8 cellular contexts compared by ENCODE assay signal in genomic region chr9:137411670-137412380, GRCh38. TPM values are rescaled to one million over a fixed set of nuclear protein-coding genes. Genes with fewer than 3 reads are reported as not detected.
DNase-seq lines count a peak whose midpoint lies in the region; ATAC-seq and TF ChIP-seq lines count a peak whose summit lies in the region.

No MANE protein-coding gene starts in this region.

- WGBS in IMR-90 (ENCODE audit: extremely low coverage in 2 of 2, insufficient read length in 1 of 2), 2 experiments: 28 to 100% methylated on average over 1 to 5 of the region's 29 CpGs

- in situ Hi-C loops in IMR-90 (cut with MboI; ENCODE audit: low sequenced_read_pairs): no loop called here

- peaks cover 12% of the 10 kb centered on the region for H3K9me1 ChIP-seq in IMR-90 (ENCODE audit: insufficient read depth, low read length)

- H2BK120ac ChIP-seq in IMR-90 (ENCODE audit: low read depth, low read length): peak overlapping the region; percentile 88

- dilution Hi-C loops in IMR-90 (cut with HindIII; ENCODE audit: low sequenced_read_pairs, unreplicated experiment): no loop called here

- intact Hi-C loops in IMR-90 (cut with micrococcal nuclease): no loop called here
- intact Hi-C loops in left ventricle myocardium inferior (cut with micrococcal nuclease): no loop called here

- H3K4me3 ChIP-seq in IMR-90 (ENCODE audit: insufficient read depth, low read depth, low read length) (no peak overlapping the region), left ventricle myocardium inferior (peak overlapping the region; percentile 50)

- TF ChIP-seq POLR2A in IMR-90 (IDR thresholded peaks at IDR 0.05; ENCODE audit: low read depth, low read length): no peak

- H3K23ac ChIP-seq in IMR-90 (ENCODE audit: low read depth, low read length): no peak overlapping the region

- CTCF ChIA-PET in GM10248 (lab: Yijun Ruan, JAX): interaction anchor here (1.2 to 5.1 kb wide), 3 partner anchors 11 to 110 kb away, joined by 3 to 30 read pairs (median 4); partner anchors contain the start of genes EXD3, NOXA1 and NRARP
- CTCF ChIA-PET in IMR-90 (lab: Yijun Ruan, JAX): interaction anchor here (2.6 kb wide), 1 partner anchor 11 kb away, joined by 9 read pairs; the partner anchor contains the start of genes EXD3 and NOXA1

- no peaks in the 10 kb centered on the region for H4K20me1 ChIP-seq in IMR-90 (ENCODE audit: insufficient read depth, low read length)

- peaks cover 26% of the 10 kb centered on the region for H3K4me1 ChIP-seq in IMR-90 (ENCODE audit: control insufficient read depth, insufficient read depth, low read length)
- H3K4me1 ChIP-seq in left ventricle myocardium inferior: peaks cover 67% of the 10 kb centered on the region

- BruUV-seq in IMR-90 (replicated peaks; lab: Mats Ljungman, UMichigan): no TSS peak

- peak overlapping the region; percentile 28; the same call in 1 of the 2 replicates for H3K18ac ChIP-seq in IMR-90 (ENCODE audit: low read depth, low read length)

- 0 out of 2 replicates have a peak overlapping the region, but pooled peaks have one; percentile 31 for H3K4me2 ChIP-seq in IMR-90 (ENCODE audit: low read depth, low read length)

- H2BK15ac ChIP-seq in IMR-90 (ENCODE audit: low read depth, low read length): peak overlapping the region; percentile 99; the same call in 2 of the 3 replicates

- peak overlapping the region; percentile 90 for H3K4ac ChIP-seq in IMR-90 (ENCODE audit: low read depth, low read length)

- H3K79me1 ChIP-seq in IMR-90 (ENCODE audit: low read depth in 1 of 2, low read length in 2 of 2): peaks cover 15 to 46% of the 10 kb centered on the region in 2 experiments; a peak in 3 of 4 replicates

- H4K8ac ChIP-seq in IMR-90 (ENCODE audit: low read depth in 2 of 2, low read length in 2 of 2): peak overlapping the region; percentile 47 to 75

- H3K27ac Mint-ChIP-seq in activated T-cell treated with anti-CD3 and anti-CD28 coated beads, Interleukin-2, amount 50 U/mL, for 72 hours: no peak overlapping the region

- peak overlapping the region; percentile 34 for H4K5ac ChIP-seq in IMR-90 (ENCODE audit: low read depth, low read length)

- peak overlapping the region; percentile 88 for H2AK5ac ChIP-seq in IMR-90 (ENCODE audit: low read depth, low read length)

- H2BK5ac ChIP-seq in IMR-90 (ENCODE audit: low read depth, low read length, poor library complexity, severe bottlenecking): peak overlapping the region; percentile 49

- TF ChIP-seq RAD21 in IMR-90 (IDR thresholded peaks at IDR 0.05; ENCODE audit: low read length): no peak

- H3K14ac ChIP-seq in IMR-90 (replicated peaks; ENCODE audit: low read depth, low read length): peak overlapping the region; percentile 31; the same call in 1 of the 2 replicates

- TF ChIP-seq CTCF in GM10248 (IDR thresholded peaks at IDR 0.05; ENCODE audit: control extremely low read depth, extremely low read depth, low read depth, missing control alignments) (no peak), IMR-90 (conservative IDR thresholded peaks at IDR 0.05; ENCODE audit: low read depth, low read length) (no peak), left ventricle myocardium inferior (IDR thresholded peaks at IDR 0.05; ENCODE audit: borderline replicate concordance) (no peak)

- no peaks in the 10 kb centered on the region for H3K36me3 Mint-ChIP-seq in activated T-cell treated with anti-CD3 and anti-CD28 coated beads, Interleukin-2, amount 50 U/mL, for 72 hours (ENCODE audit: insufficient read depth in 2 of 2)

- no peaks in the 10 kb centered on the region for H3K9me3 Mint-ChIP-seq in activated T-cell treated with anti-CD3 and anti-CD28 coated beads, Interleukin-2, amount 50 U/mL, for 72 hours

- H3K56ac ChIP-seq in IMR-90 (ENCODE audit: extremely low read depth, insufficient read depth, low read length): no peak overlapping the region

- H3K36me3 ChIP-seq in IMR-90 (ENCODE audit: control insufficient read depth, insufficient read depth, low read length) (no peaks in the 10 kb centered on the region), left ventricle myocardium inferior (no peaks in the 10 kb centered on the region)

- H3K27me3 ChIP-seq in IMR-90 (ENCODE audit: control insufficient read depth, insufficient read depth, low read length) (no peaks in the 10 kb centered on the region), left ventricle myocardium inferior (ENCODE audit: low read depth) (no peaks in the 10 kb centered on the region)

- H2AFZ ChIP-seq in IMR-90 (replicated peaks; ENCODE audit: low read length, poor library complexity): peak overlapping the region; percentile 40

- POLR2A ChIA-PET in GM10248 (lab: Yijun Ruan, JAX): interaction anchor here (0.6 kb wide), 1 partner anchor 37 kb away, joined by 4 read pairs; no protein-coding TSS in a partner anchor
- POLR2A ChIA-PET in IMR-90 (lab: Charles Lee; ENCODE audit: unreplicated experiment): no interaction called here

- H2BK20ac ChIP-seq in IMR-90 (ENCODE audit: low read depth, low read length): peak overlapping the region; percentile 82

- H4K91ac ChIP-seq in IMR-90 (ENCODE audit: insufficient read depth, low read depth, low read length): peak overlapping the region; percentile 88

- H2AK9ac ChIP-seq in IMR-90 (replicated peaks; ENCODE audit: low read depth, low read length, poor library complexity): peak overlapping the region; percentile 77

- no peaks in the 10 kb centered on the region for H3K27me3 Mint-ChIP-seq in activated T-cell treated with anti-CD3 and anti-CD28 coated beads, Interleukin-2, amount 50 U/mL, for 72 hours (ENCODE audit: low read depth)

- H3K27ac ChIP-seq in IMR-90 (ENCODE audit: insufficient read depth, low read length) (peak overlapping the region; percentile 66), left ventricle myocardium inferior (replicated peaks) (peak overlapping the region; percentile 92)

- no peak overlapping the region for H3K9ac ChIP-seq in IMR-90 (ENCODE audit: low read depth, low read length)

- peak overlapping the region; percentile 50 to 51 for H3K4me3 Mint-ChIP-seq in activated T-cell treated with anti-CD3 and anti-CD28 coated beads, Interleukin-2, amount 50 U/mL, for 72 hours

- ATAC-seq in IMR-90 (ENCODE audit: low read depth) (peak; percentile 63), HG03378 (IDR thresholded peaks at IDR 0.05; ENCODE audit: unreplicated experiment) (no peak), HG02571 (IDR thresholded peaks at IDR 0.05; ENCODE audit: unreplicated experiment) (no peak)
- peak; percentile 56 to 71 for ATAC-seq in activated T-cell treated with anti-CD3 and anti-CD28 coated beads, Interleukin-2, amount 50 U/mL, for 72 hours (replicated peaks in 1 of 2)

- H3K9me3 ChIP-seq in IMR-90 (ENCODE audit: control insufficient read depth, insufficient read depth, low read length) (no peaks in the 10 kb centered on the region), left ventricle myocardium inferior (replicated peaks) (no peaks in the 10 kb centered on the region)

- peak; percentile 82 for DNase-seq in GM10248 (ENCODE audit: extremely low spot score)
- DNase-seq in IMR-90: peak; percentile 94
- DNase-seq in activated T-cell treated with anti-CD3 and anti-CD28 coated beads, Interleukin-2, amount 50 U/mL, for 72 hours: peak; percentile 71 to 74
- DNase-seq in left ventricle myocardium inferior: peak; percentile 77
- peak in 2 of 3 donors; percentile 12 to 38 for DNase-seq in stimulated activated CD4-positive, alpha-beta T cell treated with anti-CD3 and anti-CD28 coated beads, TNF-alpha, amount 100 ng/mL, for 48 hours (ENCODE audit: low read depth in 3 of 3)
- DNase-seq in HuH-7 (ENCODE audit: low spot score): no peak

- peaks cover 21% of the 10 kb centered on the region for H3K4me1 Mint-ChIP-seq in activated T-cell treated with anti-CD3 and anti-CD28 coated beads, Interleukin-2, amount 50 U/mL, for 72 hours (ENCODE audit: low read depth)

TF ChIP-seq in IMR-90, 13 proteins besides CTCF, POLR2A, EP300 and RAD21 (continues in another document):
- TF ChIP-seq SMC3 (IDR thresholded peaks at IDR 0.05; ENCODE audit: low read depth, low read length) (no peak), FOS (IDR thresholded peaks at IDR 0.05; ENCODE audit: low read depth, low read length) (peak; percentile 80), RCOR1 (IDR thresholded peaks at IDR 0.05; ENCODE audit: insufficient replicate concordance, low read length) (peak; percentile 52), USF2 (IDR thresholded peaks at IDR 0.05; ENCODE audit: low read depth, low read length) (peak; percentile 56)

RNA-seq across cellular contexts. Expression of gene EXD3, which starts 11.1 kb away (rescaled TPM):
- total RNA-seq in IMR-90 (2012; rRNA removed) (1.1 and 1.7 TPM in 2 replicates), left ventricle myocardium inferior (9.2 TPM)
- polyA plus RNA-seq in IMR-90 (2012; rRNA removed): 7.4 and 10.2 TPM in 2 replicates
- 5.4 and 9.9 TPM in 2 replicates for polyA plus RNA-seq in IMR-90 (2012; cell fraction: cytosol; rRNA removed)
- 24.4 and 50.7 TPM in 2 replicates for polyA plus RNA-seq in IMR-90 (2012; cell fraction: nucleus; rRNA removed; ENCODE audit: low replicate concordance)
- total RNA-seq in activated T-cell treated with anti-CD3 and anti-CD28 coated beads, Interleukin-2, amount 50 U/mL, for 72 hours: 10 to 100 TPM; 23.7 to 26.0 TPM

RNA-seq across cellular contexts. Expression of gene NOXA1, which starts 11.4 kb away (rescaled TPM):
- total RNA-seq in IMR-90 (2012; rRNA removed): not detected in 2 replicates
- 0.16 and 0.17 TPM in 2 replicates for polyA plus RNA-seq in IMR-90 (2012; rRNA removed)
- polyA plus RNA-seq in IMR-90 (2012; cell fraction: cytosol; rRNA removed): 0.08 and 0.25 TPM in 2 replicates
- polyA plus RNA-seq in IMR-90 (2012; cell fraction: nucleus; rRNA removed; ENCODE audit: low replicate concordance): 1.3 and 3.4 TPM in 2 replicates
- 1 to 10 TPM; 1.4 to 1.8 TPM for total RNA-seq in activated T-cell treated with anti-CD3 and anti-CD28 coated beads, Interleukin-2, amount 50 U/mL, for 72 hours
- 2.0 TPM for total RNA-seq in left ventricle myocardium inferior

RNA-seq across cellular contexts. Expression of gene ENTPD8, which starts 29.3 kb away (rescaled TPM):
- not detected in 2 replicates for total RNA-seq in IMR-90 (2012; rRNA removed)
- polyA plus RNA-seq in IMR-90 (2012; rRNA removed): 0.07 TPM in 2 replicates
- polyA plus RNA-seq in IMR-90 (2012; cell fraction: cytosol; rRNA removed): 0.06 and 0.11 TPM in 2 replicates
- polyA plus RNA-seq in IMR-90 (2012; cell fraction: nucleus; rRNA removed; ENCODE audit: low replicate concordance): 0.37 and 0.78 TPM in 2 replicates
- not detected for total RNA-seq in activated T-cell treated with anti-CD3 and anti-CD28 coated beads, Interleukin-2, amount 50 U/mL, for 72 hours
- not detected for total RNA-seq in left ventricle myocardium inferior

RNA-seq across cellular contexts. Expression of gene NSMF, which starts 47.3 kb away (rescaled TPM):
- total RNA-seq in IMR-90 (2012; rRNA removed): 7.7 and 10.0 TPM in 2 replicates
- 40.9 and 45.9 TPM in 2 replicates for polyA plus RNA-seq in IMR-90 (2012; rRNA removed)
- 26.6 and 33.5 TPM in 2 replicates for polyA plus RNA-seq in IMR-90 (2012; cell fraction: cytosol; rRNA removed)
- polyA plus RNA-seq in IMR-90 (2012; cell fraction: nucleus; rRNA removed; ENCODE audit: low replicate concordance): 116 and 241 TPM in 2 replicates
- 10 to 100 TPM; 20.0 to 28.5 TPM for total RNA-seq in activated T-cell treated with anti-CD3 and anti-CD28 coated beads, Interleukin-2, amount 50 U/mL, for 72 hours
- total RNA-seq in left ventricle myocardium inferior: 9.8 TPM

Comparison
In these comparisons a context has a peak if more than half of its experiments do, and no peak if none do; other contexts are left out.
1. ATAC-seq: peak in IMR-90 (single experiment) and activated T-cell treated with anti-CD3 and anti-CD28 coated beads, Interleukin-2, amount 50 U/mL, for 72 hours (2 of 2); none in HG03378 (single experiment) and HG02571 (single experiment).